In genomic region chr1:214101246-214101645, GRCh38 we compare ENCODE assay signal across 1 cellular context.
TF ChIP-seq lines count a peak whose summit lies in the region.

No MANE protein-coding gene starts in this region.

TF ChIP-seq in SK-N-SH, 30 proteins besides CTCF, POLR2A, EP300 and RAD21 (continued from another document):
- TF ChIP-seq REST (IDR thresholded peaks at IDR 0.05; ENCODE audit: low read depth, low read length), result no peak
- TF ChIP-seq NRF1 (IDR thresholded peaks at IDR 0.05; ENCODE audit: low read depth, low read length), result no peak
- TF ChIP-seq MXI1 (IDR thresholded peaks at IDR 0.05; ENCODE audit: low read depth, low read length), result no peak
TF ChIP-seq in SK-N-SH: peak in this region for 0.
